In genomic region chr10:80503584-80504157, GRCh38 we compare ENCODE assay signal across 12 cellular contexts. TPM values are rescaled to one million over a fixed set of nuclear protein-coding genes. Genes with fewer than 3 reads are reported as not detected.
DNase-seq lines count a peak whose midpoint lies in the region; ATAC-seq, FAIRE-seq and TF ChIP-seq lines count a peak whose summit lies in the region.
"Had no signal": no experiment of that assay in that cellular context is flagged by ENCODE, and none has a peak within 500 bp of the region (broad histone marks: within the 10 kb centered on the region; RNA-seq: fewer than 3 reads in every experiment).

No MANE protein-coding gene starts in this region.

- H3K9me3 ChIP-seq in mammary epithelial cell (replicated peaks; ENCODE audit: insufficient read depth, low read length): no peaks in the 10 kb centered on the region
- no peaks in the 10 kb centered on the region for H3K9me3 ChIP-seq in upper lobe of left lung

- H2AFZ ChIP-seq in mammary epithelial cell (ENCODE audit: low read depth, low read length): no peak overlapping the region

- CTCF ChIA-PET in MCF 10A (lab: Yijun Ruan, JAX): interaction anchor here (0.7 to 21.4 kb wide), 8 partner anchors 11 to 519 kb away, joined by 3 to 923 read pairs (median 12); partner anchors contain the start of gene TSPAN14
- CTCF ChIA-PET in mammary epithelial cell (lab: Charles Lee; ENCODE audit: low non-redundant PET): no interaction called here

- no peak for DNase-seq in MCF 10A (ENCODE audit: unreplicated experiment)
- DNase-seq in mammary epithelial cell: no peak
- DNase-seq in mesothelial cell of epicardium (ENCODE audit: low spot score in 2 of 2, unreplicated experiment in 2 of 2): no peak
- no peak for DNase-seq in upper lobe of left lung
- no peak for DNase-seq in HTR-8/SVneo (ENCODE audit: insufficient read length, low spot score)
- DNase-seq in amygdala (lab: John Stamatoyannopoulos, UW): no peak
- no peak for DNase-seq in NCI-H2227 (lab: John Stamatoyannopoulos, UW; ENCODE audit: unreplicated experiment)
- DNase-seq: foreskin fibroblast, NCI-H2029, SW 1271 had no signal

- POLR2A ChIA-PET in MCF 10A (lab: Yijun Ruan, JAX): interaction anchor here (0.9 to 11.3 kb wide), 6 partner anchors 9 to 90 kb away, joined by 3 to 205 read pairs (median 3); no protein-coding TSS in a partner anchor

- no peaks in the 10 kb centered on the region for H3K27me3 ChIP-seq in mammary epithelial cell (ENCODE audit: insufficient read depth, low read length)
- H3K27me3 ChIP-seq in upper lobe of left lung: no peaks in the 10 kb centered on the region

- H4K20me1 ChIP-seq in mammary epithelial cell (ENCODE audit: insufficient read depth, low read length): no peaks in the 10 kb centered on the region

- dilution Hi-C loops in mammary epithelial cell (cut with HindIII; ENCODE audit: low sequenced_read_pairs): no loop called here

- H3K27ac Mint-ChIP-seq in MCF 10A (ENCODE audit: low read depth, unreplicated experiment): peak overlapping the region; percentile 86
- H3K27ac Mint-ChIP-seq in brain: peak overlapping the region; percentile 62 to 85 (median 75)
- peak overlapping the region; percentile 55 for H3K27ac Mint-ChIP-seq in mesothelial cell of epicardium

- no TSS peak for BruUV-seq in MCF 10A (replicated peaks; lab: Mats Ljungman, UMichigan)
- BruUV-seq in mammary epithelial cell (replicated peaks; lab: Mats Ljungman, UMichigan): no TSS peak

- no peak overlapping the region for H3K27ac ChIP-seq in mammary epithelial cell (ENCODE audit: insufficient read depth, low read depth, low read length)
- peak overlapping the region; percentile 81 to 92 (median 90) for H3K27ac ChIP-seq in upper lobe of left lung

- no peak for TF ChIP-seq EP300 in upper lobe of left lung (IDR thresholded peaks at IDR 0.05)

- WGBS in mammary epithelial cell (ENCODE audit: low coverage, missing lambda C conversion rate): 88% methylated on average over 5 of the region's 7 CpGs
- 59 to 67% methylated on average over 6 to 7 of the region's 7 CpGs for WGBS in upper lobe of left lung, 2 donors

- intact Hi-C loops in MCF 10A (cut with micrococcal nuclease) (no loop called here), mammary epithelial cell (cut with micrococcal nuclease) (loop anchor here (2.0 kb wide), 1 partner anchor 51 kb away; no protein-coding TSS in a partner anchor)

- H3K79me2 ChIP-seq in mammary epithelial cell (ENCODE audit: insufficient read depth, low read length): peaks cover 81% of the 10 kb centered on the region

- H3K9ac ChIP-seq in mammary epithelial cell (ENCODE audit: insufficient read depth, low read length): no peak overlapping the region

- TF ChIP-seq POLR2A in upper lobe of left lung (IDR thresholded peaks at IDR 0.05): no peak

- no peak for FAIRE-seq in HTR-8/SVneo (lab: Jason Lieb, UNC)

- in situ Hi-C loops in mammary epithelial cell (cut with MboI; ENCODE audit: low sequenced_read_pairs in 2 of 2): no loop called here

- H3K4me3 ChIP-seq in mammary epithelial cell (replicated peaks in 1 of 3; ENCODE audit: insufficient read depth in 1 of 3, low read depth in 2 of 3, low read length in 3 of 3) (no peak overlapping the region), upper lobe of left lung (no peak overlapping the region)

- H3K9me3 Mint-ChIP-seq in MCF 10A (ENCODE audit: unreplicated experiment) (no peaks in the 10 kb centered on the region), brain (no peaks in the 10 kb centered on the region), mesothelial cell of epicardium (no peaks in the 10 kb centered on the region)

- H3K4me1 ChIP-seq in mammary epithelial cell (ENCODE audit: insufficient read depth, low read length): peaks cover 85% of the 10 kb centered on the region
- peaks cover 91 to 99% (median 96%) of the 10 kb centered on the region in 4 donors for H3K4me1 ChIP-seq in upper lobe of left lung

- H3K4me2 ChIP-seq in mammary epithelial cell (ENCODE audit: insufficient read depth, low read depth, low read length): no peak overlapping the region

- H3K36me3 Mint-ChIP-seq in MCF 10A (ENCODE audit: insufficient read depth, unreplicated experiment): peaks cover 48% of the 10 kb centered on the region
- peaks cover 32% of the 10 kb centered on the region for H3K36me3 Mint-ChIP-seq in brain
- peaks cover 3% of the 10 kb centered on the region for H3K36me3 Mint-ChIP-seq in mesothelial cell of epicardium

- no peak for ATAC-seq in upper lobe of left lung (ENCODE audit: low FRiP score in 2 of 2)

- peaks cover 73% of the 10 kb centered on the region for H3K4me1 Mint-ChIP-seq in MCF 10A (ENCODE audit: insufficient read depth, unreplicated experiment)
- H3K4me1 Mint-ChIP-seq in brain: peaks cover 79% of the 10 kb centered on the region
- peaks cover 70% of the 10 kb centered on the region for H3K4me1 Mint-ChIP-seq in mesothelial cell of epicardium

- no peak for TF ChIP-seq CTCF in MCF 10A (IDR thresholded peaks at IDR 0.05; ENCODE audit: unreplicated experiment)
- no peak for TF ChIP-seq CTCF in mammary epithelial cell (conservative IDR thresholded peaks at IDR 0.05 in 1 of 2, IDR thresholded peaks at IDR 0.05 in 1 of 2; ENCODE audit: extremely low read depth in 1 of 2, insufficient read depth in 1 of 2, low read depth in 1 of 2, low read length in 2 of 2)
- TF ChIP-seq CTCF in brain (conservative IDR thresholded peaks at IDR 0.05): no peak
- no peak for TF ChIP-seq CTCF in mesothelial cell of epicardium (IDR thresholded peaks at IDR 0.05; ENCODE audit: unreplicated experiment)
- no peak for TF ChIP-seq CTCF in upper lobe of left lung (IDR thresholded peaks at IDR 0.05)

- H3K36me3 ChIP-seq in mammary epithelial cell (ENCODE audit: insufficient read depth, low read length): no peaks in the 10 kb centered on the region
- peaks cover 5 to 39% (median 10%) of the 10 kb centered on the region in 4 donors for H3K36me3 ChIP-seq in upper lobe of left lung

- H3K27me3 Mint-ChIP-seq in MCF 10A (ENCODE audit: insufficient read depth, unreplicated experiment): no peaks in the 10 kb centered on the region
- H3K27me3 Mint-ChIP-seq in brain: peaks cover 3% of the 10 kb centered on the region
- H3K27me3 Mint-ChIP-seq in mesothelial cell of epicardium (ENCODE audit: low read depth): no peaks in the 10 kb centered on the region

- H3K4me3 Mint-ChIP-seq in MCF 10A (ENCODE audit: unreplicated experiment) (no peak overlapping the region), brain (no peak overlapping the region), mesothelial cell of epicardium (no peak overlapping the region)

RNA-seq across cellular contexts. Expression of gene SH2D4B, which starts 34.0 kb away (rescaled TPM):
- not detected in 2 replicates for total RNA-seq in MCF 10A (2022)
- under 1 TPM in 1 of 2 donors, not detected in 1; under 0.01 TPM for total RNA-seq in mammary epithelial cell
- polyA plus RNA-seq in mammary epithelial cell: 0.02 TPM
- polyA minus RNA-seq in mammary epithelial cell: not detected
- not detected for polyA plus RNA-seq in brain (ENCODE audit: insufficient read depth, low read depth, low replicate concordance)
- 0.27 to 0.29 TPM (median 0.27 TPM) in 3 replicates for total RNA-seq in mesothelial cell of epicardium
- total RNA-seq in upper lobe of left lung: 1 to 10 TPM in 1 of 6 donors, under 1 TPM in 4, not detected in 1; 0.15 to 1.0 (median 0.55) TPM
- polyA plus RNA-seq: BJ had no signal

RNA-seq across cellular contexts. Expression of gene TSPAN14, which starts 49.6 kb away (rescaled TPM):
- total RNA-seq in MCF 10A (2022) (46.9 and 53.7 TPM in 2 replicates), mammary epithelial cell (100 to 1,000 TPM in 1 of 2 donors, 10 to 100 TPM in 1; 47.8 to 102 TPM), mesothelial cell of epicardium (106 to 113 TPM (median 109 TPM) in 3 replicates), upper lobe of left lung (100 to 1,000 TPM in 4 of 6 donors, 10 to 100 TPM in 2; 52.1 to 157 (median 111) TPM)
- polyA plus RNA-seq in mammary epithelial cell (97.2 TPM), brain (ENCODE audit: insufficient read depth, low read depth, low replicate concordance) (70.4 TPM)
- polyA minus RNA-seq in mammary epithelial cell: 85.5 TPM
